8 cellular contexts compared by ENCODE assay signal in genomic region chrX:132489256-132490085, GRCh38. TPM values are rescaled to one million over a fixed set of nuclear protein-coding genes. Genes with fewer than 3 reads are reported as not detected.
DNase-seq lines count a peak whose midpoint lies in the region; ATAC-seq, FAIRE-seq and TF ChIP-seq lines count a peak whose summit lies in the region.

No MANE protein-coding gene starts in this region.

- H3K36me3 Mint-ChIP-seq in WTC11, result no peaks in the 10 kb centered on the region

- peaks cover 72% of the 10 kb centered on the region for H3K4me1 ChIP-seq in HepG2 (ENCODE audit: insufficient read depth, low read length)

- WGBS in HepG2 (ENCODE audit: low lambda C conversion rate), result no CpG with 5 or more reads among the region's 106 CpGs

- no peaks in the 10 kb centered on the region for H3K9me3 Mint-ChIP-seq in WTC11

- H3K4me2 ChIP-seq in HepG2 (ENCODE audit: low read depth, low read length), result peak overlapping the region; percentile 80

- H3K4me3 ChIP-seq in HepG2 (replicated peaks in 1 of 3; ENCODE audit: insufficient read depth in 1 of 3, low read depth in 2 of 3, low read length in 3 of 3), result peak overlapping the region; percentile 64 to 73 (median 71)

- no peak for TF ChIP-seq CTCF in WTC11 (IDR thresholded peaks at IDR 0.05)
- no peak for TF ChIP-seq CTCF in HepG2 (CRISPR knock-in tag; IDR thresholded peaks at IDR 0.05)

- no TSS peak for BruUV-seq in HepG2 (replicated peaks; lab: Mats Ljungman, UMichigan)

- H3K27me3 ChIP-seq in HepG2 (ENCODE audit: control insufficient read depth in 1 of 2, insufficient read depth in 2 of 2, low read length in 2 of 2), result no peaks in the 10 kb centered on the region

- no peak for FAIRE-seq in HepG2 (lab: Jason Lieb, UNC)

- CTCF ChIA-PET in WTC11 (lab: Charles Lee) (no interaction called here), HepG2 (lab: Yijun Ruan, JAX; ENCODE audit: low intra/inter-chr PET ratio, low total read pairs) (no interaction called here)

- H3K27ac ChIP-seq in HepG2 (ENCODE audit: extremely low read length, insufficient read depth, low read length), result peak overlapping the region; percentile 94

- H4K20me1 ChIP-seq in HepG2 (ENCODE audit: insufficient read depth, low read length), result no peaks in the 10 kb centered on the region

- H3K27me3 Mint-ChIP-seq in WTC11 (ENCODE audit: low read depth), result peaks cover 28% of the 10 kb centered on the region

- TF ChIP-seq EP300 in HepG2 (IDR thresholded peaks at IDR 0.05; ENCODE audit: low read depth in 2 of 2, low read length in 2 of 2) (no peak), HepG2 (CRISPR knock-in tag; IDR thresholded peaks at IDR 0.05; ENCODE audit: borderline replicate concordance) (no peak)

- DNase-seq in NCI-H2227 (lab: John Stamatoyannopoulos, UW; ENCODE audit: unreplicated experiment) (peak; percentile 22), NCI-H2227 treated with DMSO at 0.1 percent for 48 hours (lab: John Stamatoyannopoulos, UW) (no peak), NCI-H1417 treated with DMSO at 0.1 percent for 48 hours (lab: John Stamatoyannopoulos, UW) (peak; percentile 12), WTC11 (ENCODE audit: low spot score) (peak; percentile 51), dermis blood vessel endothelial cell (peak; percentile 42), HepG2 (ENCODE audit: low spot score) (no peak)
- DNase-seq in stimulated activated CD4-positive, alpha-beta T cell treated with anti-CD3 and anti-CD28 coated beads, TNF-alpha, amount 100 ng/mL, for 4 hours (ENCODE audit: low read depth in 3 of 3), result peak; percentile 12 to 27 (median 14)

- no peaks in the 10 kb centered on the region for H3K9me3 ChIP-seq in HepG2 (ENCODE audit: low read length)

- in situ Hi-C loops in HepG2 (cut with HindIII; ENCODE audit: extremely low pct_ligation_motif_present, low pct_unique_long_range_greater_than_20kb), result loop anchor here (5.0 to 10.0 kb wide), 2 partner anchors 75 to 103 kb away; no protein-coding TSS in a partner anchor

- no peak overlapping the region for H2AFZ ChIP-seq in HepG2 (ENCODE audit: low read length)

- H3K27ac Mint-ChIP-seq in WTC11, result no peak overlapping the region

- H3K4me1 Mint-ChIP-seq in WTC11, result peaks cover 20% of the 10 kb centered on the region

- peak overlapping the region; percentile 85 for H3K9ac ChIP-seq in HepG2 (ENCODE audit: insufficient read depth, low read depth, low read length)

- TF ChIP-seq POLR2A in HepG2 (IDR thresholded peaks at IDR 0.05; ENCODE audit: insufficient read depth in 1 of 2, low read depth in 2 of 2, low read length in 2 of 2), result peak; percentile 30 to 64

- H3K36me3 ChIP-seq in HepG2 (replicated peaks in 1 of 2; ENCODE audit: control insufficient read depth in 1 of 2, insufficient read depth in 2 of 2, low read length in 2 of 2), result no peaks in the 10 kb centered on the region

- peak overlapping the region; percentile 86 for H3K4me3 Mint-ChIP-seq in WTC11

- H3K79me2 ChIP-seq in HepG2 (ENCODE audit: insufficient read depth, low read length), result peaks cover 55% of the 10 kb centered on the region

- POLR2A ChIA-PET in WTC11 (lab: Charles Lee) (no interaction called here), HepG2 (lab: Yijun Ruan, JAX) (interaction anchor here (1.0 to 2.0 kb wide), 6 partner anchors 9 to 125 kb away, joined by 3 to 9 read pairs (median 6); no protein-coding TSS in a partner anchor)

- intact Hi-C loops in HepG2 (cut with micrococcal nuclease; ENCODE audit: unreplicated experiment), result loop anchor here (5.0 to 10.0 kb wide), 3 partner anchors 123 to 275 kb away; partner anchors contain the start of gene RAP2C

- ATAC-seq in HG02798 (IDR thresholded peaks at IDR 0.05; ENCODE audit: poor library complexity, unreplicated experiment), result peak; percentile 74
- peak; percentile 71 for ATAC-seq in WTC11
- peak; percentile 63 for ATAC-seq in HepG2

- no peak for TF ChIP-seq RAD21 in HepG2 (CRISPR knock-in tag; IDR thresholded peaks at IDR 0.05)

TF ChIP-seq in WTC11, 78 proteins besides CTCF, POLR2A, EP300 and RAD21 (continues in another document):
- TF ChIP-seq ZNF232 (CRISPR knock-in tag; IDR thresholded peaks at IDR 0.05) (no peak), TP53 (CRISPR knock-in tag; IDR thresholded peaks at IDR 0.05) (peak; percentile 60; the same call in 1 of the 2 replicates), JUN (CRISPR knock-in tag; IDR thresholded peaks at IDR 0.05) (no peak), SP1 (CRISPR knock-in tag; conservative IDR thresholded peaks at IDR 0.05) (0 out of 2 replicates have a peak, but pooled peaks have one; percentile 35), MYBL2 (CRISPR knock-in tag; IDR thresholded peaks at IDR 0.05) (0 out of 2 replicates have a peak, but pooled peaks have one; percentile 32)
- TF ChIP-seq, protein P1, sequence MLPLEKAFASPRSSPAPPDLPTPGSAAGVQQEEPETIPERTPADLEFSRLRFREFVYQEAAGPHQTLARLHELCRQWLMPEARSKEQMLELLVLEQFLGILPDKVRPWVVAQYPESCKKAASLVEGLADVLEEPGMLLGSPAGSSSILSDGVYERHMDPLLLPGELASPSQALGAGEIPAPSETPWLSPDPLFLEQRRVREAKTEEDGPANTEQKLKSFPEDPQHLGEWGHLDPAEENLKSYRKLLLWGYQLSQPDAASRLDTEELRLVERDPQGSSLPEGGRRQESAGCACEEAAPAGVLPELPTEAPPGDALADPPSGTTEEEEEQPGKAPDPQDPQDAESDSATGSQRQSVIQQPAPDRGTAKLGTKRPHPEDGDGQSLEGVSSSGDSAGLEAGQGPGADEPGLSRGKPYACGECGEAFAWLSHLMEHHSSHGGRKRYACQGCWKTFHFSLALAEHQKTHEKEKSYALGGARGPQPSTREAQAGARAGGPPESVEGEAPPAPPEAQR (CRISPR knock-in tag; IDR thresholded peaks at IDR 0.05), result no peak
- TF ChIP-seq, protein P2, sequence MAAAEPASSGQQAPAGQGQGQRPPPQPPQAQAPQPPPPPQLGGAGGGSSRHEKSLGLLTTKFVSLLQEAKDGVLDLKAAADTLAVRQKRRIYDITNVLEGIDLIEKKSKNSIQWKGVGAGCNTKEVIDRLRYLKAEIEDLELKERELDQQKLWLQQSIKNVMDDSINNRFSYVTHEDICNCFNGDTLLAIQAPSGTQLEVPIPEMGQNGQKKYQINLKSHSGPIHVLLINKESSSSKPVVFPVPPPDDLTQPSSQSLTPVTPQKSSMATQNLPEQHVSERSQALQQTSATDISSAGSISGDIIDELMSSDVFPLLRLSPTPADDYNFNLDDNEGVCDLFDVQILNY (CRISPR knock-in tag; IDR thresholded peaks at IDR 0.05), result 0 out of 2 replicates have a peak, but pooled peaks have one; percentile 18

TF ChIP-seq in HepG2, 621 proteins besides CTCF, POLR2A, EP300 and RAD21 (continues in another document):
- TF ChIP-seq TARDBP (CRISPR knock-in tag; IDR thresholded peaks at IDR 0.05), result 0 out of 2 replicates have a peak, but pooled peaks have one; percentile 20
- peak; percentile 94 for TF ChIP-seq PRDM10 (CRISPR knock-in tag; IDR thresholded peaks at IDR 0.05; ENCODE audit: low read depth)

RNA-seq across cellular contexts. Expression of gene MBNL3, which starts 0.6 kb away (rescaled TPM):
- total RNA-seq in WTC11 (2021), result 3.4 to 4.0 TPM (median 3.9 TPM) in 3 replicates
- total RNA-seq in dermis blood vessel endothelial cell, result 0.68 and 2.2 TPM in 2 replicates
- 155 and 367 TPM in 2 replicates for total RNA-seq in HepG2 (2016; rRNA removed; fragmentation: Illumina TruSeq; extraction: Trizol)
- 13.3 and 14.6 TPM in 2 replicates for total RNA-seq in HepG2 (2016; cell fraction: cytosol; rRNA removed; fragmentation: Illumina TruSeq; extraction: Trizol; ENCODE audit: low read depth)
- 151 and 343 TPM in 2 replicates for total RNA-seq in HepG2 (2016; cell fraction: insoluble cytoplasmic fraction; rRNA removed; fragmentation: Illumina TruSeq; extraction: Trizol)
- total RNA-seq in HepG2 (2016; cell fraction: membrane; rRNA removed; fragmentation: Illumina TruSeq; extraction: Trizol), result 51.3 and 60.6 TPM in 2 replicates
- total RNA-seq in HepG2 (2016; cell fraction: nucleus; rRNA removed; fragmentation: Illumina TruSeq; extraction: Trizol), result 147 and 156 TPM in 2 replicates
- 184 and 257 TPM in 2 replicates for polyA plus RNA-seq in HepG2 (2011; rRNA removed)
- polyA plus RNA-seq in HepG2 (2011; cell fraction: cytosol; rRNA removed), result 176 and 180 TPM in 2 replicates
- 79.2 and 90.5 TPM in 2 replicates for polyA plus RNA-seq in HepG2 (2011; cell fraction: nucleus; rRNA removed)
- polyA plus RNA-seq in HepG2 (2012), result 89.3 and 124 TPM in 2 replicates
- 13.4 and 13.7 TPM in 2 replicates for polyA plus RNA-seq in HepG2 (2016; cell fraction: cytosol; fragmentation: Illumina TruSeq; extraction: Trizol; ENCODE audit: low read depth)
- polyA plus RNA-seq in HepG2 (2016; cell fraction: insoluble cytoplasmic fraction; fragmentation: Illumina TruSeq; extraction: Trizol; ENCODE audit: low read depth), result 152 and 158 TPM in 2 replicates
- 28.6 and 30.8 TPM in 2 replicates for polyA plus RNA-seq in HepG2 (2016; cell fraction: membrane; fragmentation: Illumina TruSeq; extraction: Trizol; ENCODE audit: low read depth)
- polyA plus RNA-seq in HepG2 (2016; cell fraction: nucleus; fragmentation: Illumina TruSeq; extraction: Trizol; ENCODE audit: insufficient read depth, low read depth), result 118 and 129 TPM in 2 replicates
- 456 and 893 TPM in 2 replicates for polyA minus RNA-seq in HepG2 (2011; rRNA and poly(A)+ RNA removed; ENCODE audit: low replicate concordance)
- 213 and 216 TPM in 2 replicates for polyA minus RNA-seq in HepG2 (2011; cell fraction: cytosol; rRNA and poly(A)+ RNA removed)
- polyA minus RNA-seq in HepG2 (2011; cell fraction: nucleus; rRNA and poly(A)+ RNA removed), result 149 and 164 TPM in 2 replicates

Comparison
In these comparisons a context has a peak if more than half of its experiments do, and no peak if none do; other contexts are left out.
1. DNase-seq: peak in NCI-H2227 (single experiment), NCI-H1417 treated with DMSO at 0.1 percent for 48 hours (single experiment), WTC11 (single experiment), dermis blood vessel endothelial cell (single experiment) and stimulated activated CD4-positive, alpha-beta T cell treated with anti-CD3 and anti-CD28 coated beads, TNF-alpha, amount 100 ng/mL, for 4 hours (3 of 3); none in NCI-H2227 treated with DMSO at 0.1 percent for 48 hours (single experiment) and HepG2 (single experiment).
2. Peak in every context shown above with its lines, with median percentiles within 50 percentile points of each other: ATAC-seq.